Comparison of ENCODE assay signal across 8 cellular contexts in the genomic region with DNA sequence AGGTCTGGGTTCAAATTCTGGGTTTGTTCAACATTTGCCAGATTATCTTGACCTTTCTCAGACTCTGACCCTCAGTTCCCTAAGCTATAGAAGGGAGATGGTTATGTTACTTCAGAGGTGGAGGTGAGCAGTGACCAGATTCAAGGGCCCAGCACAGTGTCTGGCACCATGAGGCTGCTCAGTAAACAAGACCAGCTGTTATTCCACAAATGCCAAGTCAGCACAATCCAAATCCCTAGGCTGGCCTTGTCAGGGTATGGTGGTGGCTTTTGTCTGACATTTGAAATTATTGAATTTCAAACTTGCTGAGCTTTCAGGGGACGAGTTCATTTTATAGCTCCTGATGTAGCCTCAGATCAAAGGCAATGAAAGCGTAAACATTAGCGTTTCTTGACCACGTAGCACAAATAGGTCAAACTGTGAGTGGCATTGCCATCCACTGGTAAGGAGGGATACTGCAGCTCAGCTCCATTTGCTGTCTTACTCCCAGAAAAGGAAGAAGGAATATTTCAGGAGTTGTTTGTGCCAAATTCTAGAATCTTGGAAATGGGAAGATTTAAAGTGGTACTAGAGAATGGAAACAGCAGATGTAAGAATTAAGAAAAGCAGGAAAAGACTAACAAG.
DNase-seq lines count a peak whose midpoint lies in the region; TF ChIP-seq lines count a peak whose summit lies in the region.

No MANE protein-coding gene starts in this region.

- peak; percentile 83 for TF ChIP-seq CTCF in C4-2B (conservative IDR thresholded peaks at IDR 0.05)
- TF ChIP-seq CTCF in liver (IDR thresholded peaks at IDR 0.05; ENCODE audit: low read depth, low read length, missing input control): peak; percentile 50
- peak in 3 of 6 experiments; percentile 17 to 53 (median 36) for TF ChIP-seq CTCF in esophagus squamous epithelium (IDR thresholded peaks at IDR 0.05)

- H3K27me3 ChIP-seq in HUES6 (ENCODE audit: control insufficient read depth, insufficient read depth, low read length) (no peaks in the 10 kb centered on the region), adipocyte (replicated peaks; ENCODE audit: control insufficient read depth, insufficient read depth, low read length) (no peaks in the 10 kb centered on the region), liver (ENCODE audit: control insufficient read depth in 4 of 4, insufficient read depth in 4 of 4, low read length in 3 of 4) (no peaks in the 10 kb centered on the region), esophagus squamous epithelium (no peaks in the 10 kb centered on the region)

- H3K4me1 ChIP-seq in HUES6 (ENCODE audit: control insufficient read depth, insufficient read depth, low read length) (peaks cover 1% of the 10 kb centered on the region; the same call in 1 of the 2 replicates), adipocyte (ENCODE audit: control insufficient read depth, insufficient read depth, low read length) (peaks cover 11% of the 10 kb centered on the region), liver (ENCODE audit: control insufficient read depth in 4 of 4, insufficient read depth in 4 of 4, low read length in 3 of 4) (peaks cover 0 to 3% (median 1%) of the 10 kb centered on the region in 4 donors), esophagus squamous epithelium (peaks cover 0 to 12% (median 3%) of the 10 kb centered on the region in 3 donors)

- peak; percentile 17 for DNase-seq in adipocyte (ENCODE audit: low read depth)
- DNase-seq in NCI-H1048 (lab: John Stamatoyannopoulos, UW): no peak
- no peak for DNase-seq in activated T-cell treated with anti-CD3 and anti-CD28 coated beads, Interleukin-2, amount 50 U/mL, for 1 hour
- DNase-seq in NCI-H1417 treated with DMSO at 0.1 percent for 48 hours (lab: John Stamatoyannopoulos, UW): no peak
- DNase-seq in esophagus squamous epithelium (lab: John Stamatoyannopoulos, UW): no peak

- WGBS in liver: 50% methylated on average over 4 of the region's 4 CpGs
- 77 to 88% methylated on average over 4 of the region's 4 CpGs for WGBS in esophagus squamous epithelium, 2 donors

- peak overlapping the region; percentile 27; the same call in 1 of the 2 replicates for H3K4me3 ChIP-seq in HUES6 (ENCODE audit: low read depth, low read length)
- no peak overlapping the region for H3K4me3 ChIP-seq in adipocyte (ENCODE audit: low read length)
- H3K4me3 ChIP-seq in liver (ENCODE audit: low read depth in 1 of 3, low read length in 3 of 3): no peak overlapping the region
- no peak overlapping the region for H3K4me3 ChIP-seq in esophagus squamous epithelium

- TF ChIP-seq RAD21 in liver (IDR thresholded peaks at IDR 0.05): peak in 1 of 2 donors; percentile 72

- H3K27ac ChIP-seq in C4-2B (no peak overlapping the region), HUES6 (ENCODE audit: low read depth, low read length) (no peak overlapping the region), liver (ENCODE audit: low read depth in 1 of 2, low read length in 2 of 2) (no peak overlapping the region), esophagus squamous epithelium (no peak overlapping the region)

- H3K36me3 ChIP-seq in HUES6 (ENCODE audit: control insufficient read depth, insufficient read depth, low read length) (no peaks in the 10 kb centered on the region), adipocyte (ENCODE audit: control insufficient read depth, insufficient read depth, low read length, severe bottlenecking) (no peaks in the 10 kb centered on the region), liver (ENCODE audit: control insufficient read depth in 4 of 4, insufficient read depth in 3 of 4, low read depth in 1 of 4, low read length in 3 of 4) (no peaks in the 10 kb centered on the region), esophagus squamous epithelium (peaks cover 0 to 32% (median 0%) of the 10 kb centered on the region in 3 donors)

- intact Hi-C loops in esophagus squamous epithelium (cut with DNase I): loop anchor here (10.0 kb wide), 1 partner anchor 596 kb away; no protein-coding TSS in a partner anchor

- H3K9ac ChIP-seq in HUES6 (ENCODE audit: low read length) (no peak overlapping the region), adipocyte (ENCODE audit: low read length) (no peak overlapping the region), liver (ENCODE audit: low read depth in 1 of 2, low read length in 2 of 2) (no peak overlapping the region)

- H3K9me3 ChIP-seq in HUES6 (ENCODE audit: control insufficient read depth, insufficient read depth, low read depth, low read length) (no peaks in the 10 kb centered on the region), adipocyte (ENCODE audit: control insufficient read depth, low read length) (no peaks in the 10 kb centered on the region), liver (ENCODE audit: control insufficient read depth in 4 of 4, low read length in 3 of 4) (no peaks in the 10 kb centered on the region), esophagus squamous epithelium (no peaks in the 10 kb centered on the region)

- TF ChIP-seq POLR2A in esophagus squamous epithelium (IDR thresholded peaks at IDR 0.05): no peak

TF ChIP-seq in liver, 16 proteins besides CTCF, POLR2A, EP300 and RAD21:
- TF ChIP-seq, protein P1, sequence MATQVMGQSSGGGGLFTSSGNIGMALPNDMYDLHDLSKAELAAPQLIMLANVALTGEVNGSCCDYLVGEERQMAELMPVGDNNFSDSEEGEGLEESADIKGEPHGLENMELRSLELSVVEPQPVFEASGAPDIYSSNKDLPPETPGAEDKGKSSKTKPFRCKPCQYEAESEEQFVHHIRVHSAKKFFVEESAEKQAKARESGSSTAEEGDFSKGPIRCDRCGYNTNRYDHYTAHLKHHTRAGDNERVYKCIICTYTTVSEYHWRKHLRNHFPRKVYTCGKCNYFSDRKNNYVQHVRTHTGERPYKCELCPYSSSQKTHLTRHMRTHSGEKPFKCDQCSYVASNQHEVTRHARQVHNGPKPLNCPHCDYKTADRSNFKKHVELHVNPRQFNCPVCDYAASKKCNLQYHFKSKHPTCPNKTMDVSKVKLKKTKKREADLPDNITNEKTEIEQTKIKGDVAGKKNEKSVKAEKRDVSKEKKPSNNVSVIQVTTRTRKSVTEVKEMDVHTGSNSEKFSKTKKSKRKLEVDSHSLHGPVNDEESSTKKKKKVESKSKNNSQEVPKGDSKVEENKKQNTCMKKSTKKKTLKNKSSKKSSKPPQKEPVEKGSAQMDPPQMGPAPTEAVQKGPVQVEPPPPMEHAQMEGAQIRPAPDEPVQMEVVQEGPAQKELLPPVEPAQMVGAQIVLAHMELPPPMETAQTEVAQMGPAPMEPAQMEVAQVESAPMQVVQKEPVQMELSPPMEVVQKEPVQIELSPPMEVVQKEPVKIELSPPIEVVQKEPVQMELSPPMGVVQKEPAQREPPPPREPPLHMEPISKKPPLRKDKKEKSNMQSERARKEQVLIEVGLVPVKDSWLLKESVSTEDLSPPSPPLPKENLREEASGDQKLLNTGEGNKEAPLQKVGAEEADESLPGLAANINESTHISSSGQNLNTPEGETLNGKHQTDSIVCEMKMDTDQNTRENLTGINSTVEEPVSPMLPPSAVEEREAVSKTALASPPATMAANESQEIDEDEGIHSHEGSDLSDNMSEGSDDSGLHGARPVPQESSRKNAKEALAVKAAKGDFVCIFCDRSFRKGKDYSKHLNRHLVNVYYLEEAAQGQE (IDR thresholded peaks at IDR 0.05): no peak
- no peak for TF ChIP-seq EGR1 (IDR thresholded peaks at IDR 0.05; ENCODE audit: low read depth in 2 of 2)
- TF ChIP-seq ATF3 (IDR thresholded peaks at IDR 0.05): no peak
- TF ChIP-seq ZBTB33 (IDR thresholded peaks at IDR 0.05): no peak
- no peak for TF ChIP-seq NR2F2 (IDR thresholded peaks at IDR 0.05)
- no peak for TF ChIP-seq GABPA (IDR thresholded peaks at IDR 0.05 in 1 of 2, conservative IDR thresholded peaks at IDR 0.05 in 1 of 2)
- TF ChIP-seq FOXA2 (IDR thresholded peaks at IDR 0.05): no peak
- no peak for TF ChIP-seq RXRA (IDR thresholded peaks at IDR 0.05)
- TF ChIP-seq YY1 (IDR thresholded peaks at IDR 0.05): no peak
- TF ChIP-seq SP1 (IDR thresholded peaks at IDR 0.05): no peak
- TF ChIP-seq JUND (IDR thresholded peaks at IDR 0.05): no peak
- no peak for TF ChIP-seq FOXA1 (IDR thresholded peaks at IDR 0.05)
TF ChIP-seq in liver: peak in this region for 0.
